ENCODE assay signal across 12 cellular contexts in genomic region chr7:23333671-23334246, GRCh38. TPM values are rescaled to one million over a fixed set of nuclear protein-coding genes. Genes with fewer than 3 reads are reported as not detected.
DNase-seq lines count a peak whose midpoint lies in the region; ATAC-seq and TF ChIP-seq lines count a peak whose summit lies in the region.
"Had no signal": no experiment of that assay in that cellular context is flagged by ENCODE, and none has a peak within 500 bp of the region (broad histone marks: within the 10 kb centered on the region; RNA-seq: fewer than 3 reads in every experiment).

No MANE protein-coding gene starts in this region.

- H3K27me3 ChIP-seq in right cardiac atrium (ENCODE audit: control insufficient read depth, insufficient read depth): no peaks in the 10 kb centered on the region
- no peaks in the 10 kb centered on the region for H3K27me3 ChIP-seq in thyroid gland
- H3K27me3 ChIP-seq: sigmoid colon had no signal

- no peaks in the 10 kb centered on the region for H3K36me3 ChIP-seq in thyroid gland
- H3K36me3 ChIP-seq: sigmoid colon had no signal

- no peak for TF ChIP-seq POLR2A in thyroid gland (IDR thresholded peaks at IDR 0.05)

- DNase-seq in HK-2 (ENCODE audit: unreplicated experiment) (peak; percentile 49), astrocyte of the spinal cord (ENCODE audit: low read depth, low spot score) (peak; percentile 94), right cardiac atrium (peak in 2 of 3 donors; percentile 64 to 75), thyroid gland (peak in 1 of 2 donors; percentile 7), medulla oblongata (ENCODE audit: extremely low spot score) (no peak)
- DNase-seq in effector CD4-positive, alpha-beta T cell: no peak
- DNase-seq: activated CD4-positive, alpha-beta T cell treated with anti-CD3 and anti-CD28 coated beads for 1 hour; amygdala; sigmoid colon; stimulated activated naive CD8-positive, alpha-beta T cell treated with anti-CD3 and anti-CD28 coated beads, Interleukin-15, Interleukin-2, amounts not matched to agents 100 U/mL and 50 U/mL, for 24 hours had no signal

- WGBS in right cardiac atrium: 43% methylated on average over 9 of the region's 9 CpGs
- 66 to 76% methylated on average over 9 of the region's 9 CpGs for WGBS in thyroid gland, 2 donors

- H3K27ac ChIP-seq in right cardiac atrium (ENCODE audit: low read length): peak overlapping the region; percentile 36
- H3K27ac ChIP-seq in thyroid gland: peak overlapping the region; percentile 6 to 84 (median 79)

- intact Hi-C loops in right cardiac atrium (cut with DNase I) (no loop called here), thyroid gland (cut with DNase I) (no loop called here)

- no peaks in the 10 kb centered on the region for H3K4me1 ChIP-seq in right cardiac atrium (ENCODE audit: control insufficient read depth, insufficient read depth, low read length)
- peaks cover 46 to 61% of the 10 kb centered on the region in 2 donors for H3K4me1 ChIP-seq in thyroid gland

- ATAC-seq in right cardiac atrium (peak; percentile 57 to 71), GM18517 (IDR thresholded peaks at IDR 0.05; ENCODE audit: unreplicated experiment) (no peak), HG03342 (IDR thresholded peaks at IDR 0.05; ENCODE audit: unreplicated experiment) (no peak)
- ATAC-seq: stimulated activated naive CD8-positive, alpha-beta T cell treated with anti-CD3 and anti-CD28 coated beads, Interleukin-15, Interleukin-2, amounts not matched to agents 100 U/mL and 50 U/mL, for 24 hours had no signal

- H3K9me3 ChIP-seq in right cardiac atrium (ENCODE audit: control insufficient read depth, low read length) (no peaks in the 10 kb centered on the region), thyroid gland (no peaks in the 10 kb centered on the region)

- TF ChIP-seq CTCF in astrocyte of the spinal cord (IDR thresholded peaks at IDR 0.05; ENCODE audit: low read depth, low read length) (no peak), thyroid gland (IDR thresholded peaks at IDR 0.05) (no peak)

- no peak overlapping the region for H3K4me3 ChIP-seq in astrocyte of the spinal cord (ENCODE audit: low read depth, low read length)
- no peak overlapping the region for H3K4me3 ChIP-seq in right cardiac atrium (ENCODE audit: low read length)
- H3K4me3 ChIP-seq in thyroid gland (replicated peaks in 1 of 3): no peak overlapping the region
- H3K4me3 ChIP-seq: sigmoid colon had no signal

- in situ Hi-C loops in astrocyte of the spinal cord (cut with HindIII; ENCODE audit: low sequenced_read_pairs): no loop called here

RNA-seq across cellular contexts. Expression of gene MALSU1, which starts 34.6 kb away (rescaled TPM):
- total RNA-seq in right cardiac atrium (10 to 100 TPM; 64.6 to 80.7 (median 70.2) TPM), thyroid gland (100 to 1,000 TPM in 2 of 4 donors, 10 to 100 TPM in 2; 76.1 to 211 (median 95.7) TPM)
- 68.4 TPM for polyA plus RNA-seq in right cardiac atrium

Comparison
In these comparisons a context has a peak if more than half of its experiments do, and no peak if none do; other contexts are left out.
1. DNase-seq: peak in HK-2 (single experiment), astrocyte of the spinal cord (single experiment) and right cardiac atrium (2 of 3); none in medulla oblongata (single experiment) and effector CD4-positive, alpha-beta T cell (single experiment).
2. ATAC-seq: peak in right cardiac atrium (2 of 2); none in GM18517 (single experiment) and HG03342 (single experiment).